ENCODE assay signal across 18 cellular contexts in genomic region chr15:48281674-48282073, GRCh38.
"Had no signal": no experiment of that assay in that cellular context is flagged by ENCODE, and none has a peak within 500 bp of the region (broad histone marks: within the 10 kb centered on the region; RNA-seq: fewer than 3 reads in every experiment).

No MANE protein-coding gene starts in this region.

- H3K4me3 ChIP-seq: sigmoid colon, spleen had no signal

- H3K27ac ChIP-seq: foreskin keratinocyte, sigmoid colon, spleen had no signal

- H3K27me3 Mint-ChIP-seq: stimulated activated naive B cell treated with anti-CD40 and anti-IgM and Interleukin-4, amounts not matched to agents 10 μg/mL and 1 μg/mL and 100 μg/mL, for 72 hours had no signal

- H3K9me3 ChIP-seq: sigmoid colon, spleen had no signal

- H3K36me3 ChIP-seq: sigmoid colon, spleen had no signal

- ATAC-seq: activated CD8-positive, alpha-beta T cell treated with anti-CD3 and anti-CD28 coated beads for 36 hours; foreskin keratinocyte; left cardiac atrium; naive thymus-derived CD8-positive, alpha-beta T cell; stimulated activated naive B cell treated with anti-CD40 and anti-IgM and Interleukin-4, amounts not matched to agents 10 μg/mL and 1 μg/mL and 100 μg/mL, for 72 hours had no signal

- H3K4me1 ChIP-seq: foreskin keratinocyte had no signal

- H3K27me3 ChIP-seq: sigmoid colon had no signal

- DNase-seq: activated CD4-positive, alpha-beta T cell treated with anti-CD3 and anti-CD28 coated beads for 48 hours; activated CD4-positive, CD25-positive, alpha-beta regulatory T cell; activated CD8-positive, alpha-beta T cell treated with anti-CD3 and anti-CD28 coated beads for 36 hours; activated naive CD4-positive, alpha-beta T cell treated with Interleukin-2 at 50 U/mL for 16 hours; activated naive CD8-positive, alpha-beta T cell treated with anti-CD3 and anti-CD28 coated beads, Interleukin-2, amount 10 ng/mL, durations not matched to agents 7 days and 5 days; activated T-cell treated with anti-CD3 and anti-CD28 coated beads, Interleukin-2, amount 50 U/mL, for 1 hour; effector CD8-positive, alpha-beta T cell; foreskin keratinocyte; glutamatergic neuron; hippocampal formation; left cardiac atrium; naive thymus-derived CD8-positive, alpha-beta T cell; nucleus accumbens; sigmoid colon; spleen; stimulated activated naive B cell treated with anti-CD40 and anti-IgM and Interleukin-4, amounts not matched to agents 10 μg/mL and 1 μg/mL and 100 μg/mL, for 72 hours; T-helper 9 cell had no signal

- H3K27ac Mint-ChIP-seq: activated CD8-positive, alpha-beta T cell treated with anti-CD3 and anti-CD28 coated beads for 36 hours; activated naive CD8-positive, alpha-beta T cell treated with anti-CD3 and anti-CD28 coated beads, Interleukin-2, amount 10 ng/mL, durations not matched to agents 7 days and 5 days; activated T-helper 2 cell treated with anti-CD3 and anti-CD28 coated beads, Interferon-gamma antibody, Interleukin-2, Interleukin-4, amounts not matched to agents 10 μg/mL and 5 μg/mL and 100 μg/mL, durations not matched to agents 14 hours and 24 hours and 36 hours; naive thymus-derived CD8-positive, alpha-beta T cell; stimulated activated naive B cell treated with anti-CD40 and anti-IgM and Interleukin-4, amounts not matched to agents 10 μg/mL and 1 μg/mL and 100 μg/mL, for 72 hours had no signal

- H3K9me3 Mint-ChIP-seq: activated CD8-positive, alpha-beta T cell treated with anti-CD3 and anti-CD28 coated beads for 36 hours; activated naive CD8-positive, alpha-beta T cell treated with anti-CD3 and anti-CD28 coated beads, Interleukin-2, amount 10 ng/mL, durations not matched to agents 7 days and 5 days; activated T-helper 2 cell treated with anti-CD3 and anti-CD28 coated beads, Interferon-gamma antibody, Interleukin-2, Interleukin-4, amounts not matched to agents 10 μg/mL and 5 μg/mL and 100 μg/mL, durations not matched to agents 14 hours and 24 hours and 36 hours; naive thymus-derived CD8-positive, alpha-beta T cell; stimulated activated naive B cell treated with anti-CD40 and anti-IgM and Interleukin-4, amounts not matched to agents 10 μg/mL and 1 μg/mL and 100 μg/mL, for 72 hours had no signal

- H3K4me3 Mint-ChIP-seq: activated CD8-positive, alpha-beta T cell treated with anti-CD3 and anti-CD28 coated beads for 36 hours; activated naive CD8-positive, alpha-beta T cell treated with anti-CD3 and anti-CD28 coated beads, Interleukin-2, amount 10 ng/mL, durations not matched to agents 7 days and 5 days; naive thymus-derived CD8-positive, alpha-beta T cell; stimulated activated naive B cell treated with anti-CD40 and anti-IgM and Interleukin-4, amounts not matched to agents 10 μg/mL and 1 μg/mL and 100 μg/mL, for 72 hours had no signal

- H3K36me3 Mint-ChIP-seq: activated naive CD8-positive, alpha-beta T cell treated with anti-CD3 and anti-CD28 coated beads, Interleukin-2, amount 10 ng/mL, durations not matched to agents 7 days and 5 days; naive thymus-derived CD8-positive, alpha-beta T cell; stimulated activated naive B cell treated with anti-CD40 and anti-IgM and Interleukin-4, amounts not matched to agents 10 μg/mL and 1 μg/mL and 100 μg/mL, for 72 hours had no signal
